ENCODE assay signal across 32 cellular contexts in the genomic region with DNA sequence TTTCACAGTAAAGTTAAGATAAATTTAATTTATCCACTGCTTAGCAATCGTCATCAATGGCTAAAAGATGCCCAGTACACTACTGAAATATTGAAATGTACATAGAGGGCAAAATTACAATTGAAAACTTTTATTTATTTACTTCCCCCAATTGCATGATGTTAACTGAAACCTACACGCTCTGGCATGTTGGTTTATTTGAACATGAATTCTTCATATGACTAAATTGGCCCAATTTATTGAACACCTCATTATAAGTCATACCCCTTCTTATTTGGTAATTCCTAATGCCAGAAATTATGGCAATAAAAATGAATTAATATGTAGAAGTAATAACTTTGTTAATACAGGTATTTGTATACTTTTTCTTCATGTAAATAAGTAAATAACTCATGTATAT.
"Had no signal": no experiment of that assay in that cellular context is flagged by ENCODE, and none has a peak within 500 bp of the region (broad histone marks: within the 10 kb centered on the region; RNA-seq: fewer than 3 reads in every experiment).

No MANE protein-coding gene starts in this region.

- H3K4me1 Mint-ChIP-seq: activated B cell treated with CpG ODN at 0.5 μM for 24 hours; activated naive CD4-positive, alpha-beta T cell treated with anti-CD3 and anti-CD28 coated beads, Interleukin-2, amount 50 U/mL, for 24 hours; activated naive CD8-positive, alpha-beta T cell treated with anti-CD3 and anti-CD28 coated beads for 36 hours; activated naive CD8-positive, alpha-beta T cell treated with anti-CD3 and anti-CD28 coated beads, Interleukin-2, amount 50 U/mL, for 24 hours; T-helper 17 cell had no signal

- H3K9me3 ChIP-seq: adrenal gland, body of pancreas, esophagus squamous epithelium had no signal

- H3K4me3 ChIP-seq: adrenal gland, body of pancreas, coronary artery, esophagus squamous epithelium had no signal

- H3K4me3 Mint-ChIP-seq: activated B cell treated with CpG ODN at 0.5 μM for 24 hours; activated CD8-positive, alpha-beta T cell treated with anti-CD3 and anti-CD28 coated beads for 36 hours; activated naive CD4-positive, alpha-beta T cell treated with anti-CD3 and anti-CD28 coated beads for 36 hours; activated naive CD4-positive, alpha-beta T cell treated with anti-CD3 and anti-CD28 coated beads, Interleukin-2, amount 50 U/mL, for 24 hours; activated naive CD8-positive, alpha-beta T cell treated with anti-CD3 and anti-CD28 coated beads for 36 hours; activated naive CD8-positive, alpha-beta T cell treated with anti-CD3 and anti-CD28 coated beads, Interleukin-2, amount 50 U/mL, for 24 hours; activated T-cell treated with anti-CD3 and anti-CD28 coated beads, Interleukin-2, amount 50 U/mL, for 4 hours; central memory CD8-positive, alpha-beta T cell; dendritic cell treated with granulocyte-macrophage colony-stimulating factor and Interleukin-4, amounts not matched to agents 40 ng/mL and 50 ng/mL, for 4 days; endodermal cell; T-helper 17 cell; T-helper 2 cell treated with Interferon-gamma antibody and Interleukin-4, amounts not matched to agents 5 μg/mL and 100 μg/mL, for 36 hours had no signal

- H3K27me3 Mint-ChIP-seq: activated B cell treated with CpG ODN at 0.5 μM for 24 hours; activated CD8-positive, alpha-beta T cell treated with anti-CD3 and anti-CD28 coated beads for 36 hours; activated naive CD4-positive, alpha-beta T cell treated with anti-CD3 and anti-CD28 coated beads, Interleukin-2, amount 50 U/mL, for 24 hours; activated naive CD8-positive, alpha-beta T cell treated with anti-CD3 and anti-CD28 coated beads for 36 hours; activated naive CD8-positive, alpha-beta T cell treated with anti-CD3 and anti-CD28 coated beads, Interleukin-2, amount 50 U/mL, for 24 hours; central memory CD8-positive, alpha-beta T cell; dendritic cell treated with granulocyte-macrophage colony-stimulating factor and Interleukin-4, amounts not matched to agents 40 ng/mL and 50 ng/mL, for 4 days; T-helper 17 cell had no signal

- H3K9me3 Mint-ChIP-seq: activated B cell treated with CpG ODN at 0.5 μM for 24 hours; activated naive CD4-positive, alpha-beta T cell treated with anti-CD3 and anti-CD28 coated beads for 36 hours; activated naive CD4-positive, alpha-beta T cell treated with anti-CD3 and anti-CD28 coated beads, Interleukin-2, amount 50 U/mL, for 24 hours; activated naive CD8-positive, alpha-beta T cell treated with anti-CD3 and anti-CD28 coated beads for 36 hours; activated T-helper 2 cell treated with anti-CD3 and anti-CD28 coated beads, Interferon-gamma antibody, Interleukin-2, Interleukin-4, amounts not matched to agents 10 μg/mL and 5 μg/mL and 100 μg/mL, durations not matched to agents 14 hours and 24 hours and 36 hours; T-helper 2 cell treated with Interferon-gamma antibody and Interleukin-4, amounts not matched to agents 5 μg/mL and 100 μg/mL, for 36 hours had no signal

- H3K27ac ChIP-seq: adrenal gland, body of pancreas, coronary artery, dorsolateral prefrontal cortex, esophagus squamous epithelium, WERI-Rb-1 had no signal

- H3K27me3 ChIP-seq: adrenal gland, body of pancreas, dorsolateral prefrontal cortex, esophagus squamous epithelium had no signal

- H3K4me1 ChIP-seq: body of pancreas had no signal

- ATAC-seq: activated CD4-positive, CD25-positive, alpha-beta regulatory T cell treated with anti-CD3 and anti-CD28 coated beads, Interleukin-2, amount 50 U/mL, for 24 hours; activated CD8-positive, alpha-beta T cell treated with anti-CD3 and anti-CD28 coated beads for 36 hours; activated naive CD8-positive, alpha-beta T cell treated with anti-CD3 and anti-CD28 coated beads, Interleukin-2, amount 50 U/mL, for 24 hours; activated T-cell treated with anti-CD3 and anti-CD28 coated beads, Interleukin-2, amount 50 U/mL, for 4 hours; body of pancreas; T-helper 17 cell had no signal

- H3K36me3 ChIP-seq: adrenal gland, esophagus squamous epithelium, WERI-Rb-1 had no signal

- FAIRE-seq: frontal cortex had no signal

- H3K27ac Mint-ChIP-seq: activated B cell treated with CpG ODN at 0.5 μM for 24 hours; activated CD8-positive, alpha-beta T cell treated with anti-CD3 and anti-CD28 coated beads for 36 hours; activated naive CD4-positive, alpha-beta T cell treated with anti-CD3 and anti-CD28 coated beads for 36 hours; activated naive CD4-positive, alpha-beta T cell treated with anti-CD3 and anti-CD28 coated beads, Interleukin-2, amount 50 U/mL, for 24 hours; activated naive CD8-positive, alpha-beta T cell treated with anti-CD3 and anti-CD28 coated beads for 36 hours; activated naive CD8-positive, alpha-beta T cell treated with anti-CD3 and anti-CD28 coated beads, Interleukin-2, amount 50 U/mL, for 24 hours; activated T-helper 2 cell treated with anti-CD3 and anti-CD28 coated beads, Interferon-gamma antibody, Interleukin-2, Interleukin-4, amounts not matched to agents 10 μg/mL and 5 μg/mL and 100 μg/mL, durations not matched to agents 14 hours and 24 hours and 36 hours; dendritic cell treated with granulocyte-macrophage colony-stimulating factor and Interleukin-4, amounts not matched to agents 40 ng/mL and 50 ng/mL, for 4 days; endodermal cell; T-helper 17 cell; T-helper 2 cell treated with Interferon-gamma antibody and Interleukin-4, amounts not matched to agents 5 μg/mL and 100 μg/mL, for 36 hours had no signal

- DNase-seq: activated B cell treated with CpG ODN at 0.5 μM for 24 hours; activated CD4-positive, alpha-beta T cell treated with anti-CD3 and anti-CD28 coated beads for 48 hours; activated CD4-positive, alpha-beta T cell treated with anti-CD3 and anti-CD28 coated beads, Interleukin-2, amount 50 U/mL, for 1 hour; activated CD4-positive, alpha-beta T cell treated with anti-CD3 and anti-CD28 coated beads, Interleukin-2, amount 50 U/mL, for 48 hours; activated CD8-positive, alpha-beta memory T cell treated with anti-CD3 and anti-CD28 coated beads for 24 hours; activated CD8-positive, alpha-beta T cell treated with anti-CD3 and anti-CD28 coated beads for 36 hours; activated effector memory CD4-positive, alpha-beta T cell treated with anti-CD3 and anti-CD28 coated beads, Interleukin-2, amount 50 U/mL, for 16 hours; activated naive CD4-positive, alpha-beta T cell treated with anti-CD3 and anti-CD28 coated beads for 36 hours; activated naive CD8-positive, alpha-beta T cell treated with anti-CD3 and anti-CD28 coated beads for 36 hours; activated naive CD8-positive, alpha-beta T cell treated with anti-CD3 and anti-CD28 coated beads, Interleukin-2, amount 50 U/mL, for 24 hours; activated T-cell treated with anti-CD3 and anti-CD28 coated beads, Interleukin-2, amount 50 U/mL, for 4 hours; adrenal gland; amygdala; aorta; body of pancreas; dorsolateral prefrontal cortex; effector memory CD4-positive, alpha-beta T cell; endodermal cell; esophagus squamous epithelium; head of caudate nucleus; hippocampal formation; T-helper 17 cell; T1000; WERI-Rb-1 had no signal
